In the genomic region with DNA sequence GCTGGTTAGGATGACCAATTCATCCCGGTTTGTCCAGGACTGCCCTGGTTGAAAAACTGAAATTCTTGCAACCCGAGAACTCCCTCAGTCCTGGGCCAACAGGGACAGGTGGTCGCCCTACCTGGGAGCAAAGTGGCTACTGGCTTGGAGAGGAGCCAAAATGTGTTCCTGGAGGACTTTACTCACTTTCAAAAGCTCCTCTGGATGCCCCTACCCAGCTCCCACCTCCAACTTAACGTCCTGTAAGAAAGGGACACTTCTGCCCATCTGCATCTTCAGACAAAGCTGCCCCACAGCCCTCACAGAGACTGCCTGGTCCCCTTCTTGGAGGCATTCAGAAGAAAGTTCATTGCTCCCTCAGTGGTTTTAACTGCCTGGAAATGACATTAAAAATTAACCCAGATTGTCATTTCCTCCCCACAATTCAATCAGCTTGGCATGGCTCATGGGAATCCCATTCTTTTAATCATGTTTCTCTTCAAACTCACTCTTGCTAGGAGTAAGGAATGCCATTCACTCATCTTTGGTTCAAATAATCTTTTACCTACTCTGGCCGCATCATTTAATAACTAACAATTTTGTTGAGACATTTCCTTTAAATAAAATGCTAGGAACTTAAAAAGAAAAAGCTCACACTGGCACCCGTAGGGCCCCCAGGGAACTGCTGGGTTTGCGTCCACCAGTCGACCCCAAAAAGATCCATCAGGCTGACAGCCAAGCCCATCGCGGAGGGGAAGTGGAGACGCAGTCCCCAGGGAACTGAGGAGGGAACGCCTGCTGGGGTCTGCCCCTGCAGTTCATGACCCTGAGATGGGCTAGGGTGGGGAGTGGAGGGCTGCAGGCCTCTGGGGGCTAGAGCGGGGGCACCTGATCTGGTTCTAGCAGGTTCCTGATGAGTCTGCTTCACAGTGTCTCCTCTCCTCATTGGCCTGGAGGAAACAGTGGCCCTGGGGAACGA, we compare ENCODE assay signal across 19 cellular contexts. TPM values are rescaled to one million over a fixed set of nuclear protein-coding genes. Genes with fewer than 3 reads are reported as not detected.
DNase-seq lines count a peak whose midpoint lies in the region; ATAC-seq and TF ChIP-seq lines count a peak whose summit lies in the region.
"Had no signal": no experiment of that assay in that cellular context is flagged by ENCODE, and none has a peak within 500 bp of the region (broad histone marks: within the 10 kb centered on the region; RNA-seq: fewer than 3 reads in every experiment).

No MANE protein-coding gene starts in this region.

- no peaks in the 10 kb centered on the region; the same call in 1 of the 2 replicates for H3K27me3 ChIP-seq in SK-N-SH (ENCODE audit: insufficient read depth)
- no peaks in the 10 kb centered on the region for H3K27me3 ChIP-seq in colonic mucosa
- no peaks in the 10 kb centered on the region for H3K27me3 ChIP-seq in vagina
- H3K27me3 ChIP-seq in Peyer's patch, result no peaks in the 10 kb centered on the region
- H3K27me3 ChIP-seq: breast epithelium, upper lobe of left lung had no signal

- H3K9me3 ChIP-seq in SK-N-SH, result no peaks in the 10 kb centered on the region
- no peaks in the 10 kb centered on the region for H3K9me3 ChIP-seq in colonic mucosa
- H3K9me3 ChIP-seq in vagina, result no peaks in the 10 kb centered on the region
- no peaks in the 10 kb centered on the region for H3K9me3 ChIP-seq in Peyer's patch
- H3K9me3 ChIP-seq: breast epithelium, upper lobe of left lung had no signal

- H2AFZ ChIP-seq in SK-N-SH (ENCODE audit: low read depth), result no peak overlapping the region
- H2AFZ ChIP-seq: parathyroid adenoma had no signal

- no peaks in the 10 kb centered on the region for H3F3A ChIP-seq in SK-N-SH (replicated peaks; ENCODE audit: insufficient read depth)

- H3K4me3 ChIP-seq in SK-N-SH (ENCODE audit: low read depth in 2 of 2, low read length in 1 of 2) (no peak overlapping the region), colonic mucosa (no peak overlapping the region), vagina (no peak overlapping the region), Peyer's patch (no peak overlapping the region)
- H3K4me3 ChIP-seq: breast epithelium, upper lobe of left lung had no signal

- DNase-seq in SK-N-SH (no peak), colonic mucosa (no peak), mesenteric fat pad (ENCODE audit: low spot score) (peak; percentile 82), vagina (ENCODE audit: extremely low spot score in 2 of 2) (no peak), Peyer's patch (no peak), AG08395 (ENCODE audit: low spot score) (no peak)
- DNase-seq: activated B cell treated with CpG ODN at 0.5 μM for 24 hours; EL; left cardiac atrium; NCI-H146; NK-92 treated with Interleukin-12 subunit alpha and Interleukin-12 subunit beta, amount 100 ng/mL, for 24 hours; upper lobe of left lung had no signal

- H3K9me2 ChIP-seq in SK-N-SH, result no peaks in the 10 kb centered on the region

- TF ChIP-seq POLR2A in vagina (IDR thresholded peaks at IDR 0.05) (no peak), Peyer's patch (IDR thresholded peaks at IDR 0.05) (no peak)

- H3K9ac ChIP-seq in SK-N-SH, result no peak overlapping the region
- peak overlapping the region in 1 of 2 donors; percentile 43 for H3K9ac ChIP-seq in colonic mucosa (ENCODE audit: low read depth in 2 of 2, low read length in 2 of 2)
- H3K9ac ChIP-seq: parathyroid adenoma had no signal

- 59% methylated on average over 13 of the region's 14 CpGs for whole genome bisulfite sequencing in SK-N-SH (ENCODE audit: low lambda C conversion rate)

- TF ChIP-seq EP300 in SK-N-SH (IDR thresholded peaks at IDR 0.05; ENCODE audit: borderline replicate concordance in 1 of 2, low read depth in 1 of 2, low read length in 1 of 2), result no peak

- CTCF ChIA-PET in SK-N-SH (lab: Yijun Ruan, JAX), result interaction anchor here (0.9 to 4.1 kb wide), 9 partner anchors 9 to 149 kb away, joined by 3 to 24 read pairs (median 3); no protein-coding TSS in a partner anchor

- H3K79me2 ChIP-seq in SK-N-SH (ENCODE audit: insufficient read depth), result no peaks in the 10 kb centered on the region
- H3K79me2 ChIP-seq: parathyroid adenoma had no signal

- no peak for TF ChIP-seq CTCF in SK-N-SH (IDR thresholded peaks at IDR 0.05)
- TF ChIP-seq CTCF in colonic mucosa (IDR thresholded peaks at IDR 0.05), result no peak
- no peak for TF ChIP-seq CTCF in vagina (IDR thresholded peaks at IDR 0.05)
- TF ChIP-seq CTCF in Peyer's patch (IDR thresholded peaks at IDR 0.05), result no peak

- no peaks in the 10 kb centered on the region for H4K20me1 ChIP-seq in SK-N-SH (ENCODE audit: insufficient read depth)

- no peak overlapping the region for H3K4me2 ChIP-seq in SK-N-SH

- TF ChIP-seq RAD21 in SK-N-SH (IDR thresholded peaks at IDR 0.05; ENCODE audit: low read length), result peak; percentile 19; the same call in 1 of the 2 replicates

- no peak overlapping the region for H3K27ac ChIP-seq in SK-N-SH (ENCODE audit: low read depth in 2 of 2, low read length in 1 of 2)
- peak overlapping the region; percentile 12 for H3K27ac ChIP-seq in colonic mucosa
- peak overlapping the region; percentile 25 for H3K27ac ChIP-seq in vagina
- H3K27ac ChIP-seq in Peyer's patch, result no peak overlapping the region
- H3K27ac ChIP-seq: breast epithelium, parathyroid adenoma, upper lobe of left lung had no signal

- ATAC-seq in SK-N-SH treated with all-trans-retinoic acid at 6 μM for 48 hours, result no peak
- no peak for ATAC-seq in GM21529 (IDR thresholded peaks at IDR 0.05; ENCODE audit: unreplicated experiment)
- ATAC-seq: activated CD8-positive, alpha-beta T cell treated with anti-CD3 and anti-CD28 coated beads for 36 hours; activated T-cell treated with anti-CD3 and anti-CD28 coated beads, Interleukin-2, amount 50 U/mL, for 72 hours; CD8-positive, alpha-beta T cell had no signal

- H3K36me3 ChIP-seq in SK-N-SH (replicated peaks in 1 of 2; ENCODE audit: control insufficient read depth in 1 of 2, insufficient read depth in 2 of 2, low read length in 1 of 2), result no peaks in the 10 kb centered on the region
- no peaks in the 10 kb centered on the region for H3K36me3 ChIP-seq in colonic mucosa
- H3K36me3 ChIP-seq in vagina, result no peaks in the 10 kb centered on the region
- no peaks in the 10 kb centered on the region for H3K36me3 ChIP-seq in Peyer's patch
- H3K36me3 ChIP-seq: breast epithelium, upper lobe of left lung had no signal

- POLR2A ChIA-PET in SK-N-SH (lab: Yijun Ruan, JAX), result no interaction called here

- intact Hi-C loops in colonic mucosa (cut with DNase I), result no loop called here
- intact Hi-C loops in vagina (cut with DNase I), result no loop called here

- peaks cover 0 to 4% of the 10 kb centered on the region in 2 experiments; a peak in 1 of 4 replicates for H3K4me1 ChIP-seq in SK-N-SH (ENCODE audit: control insufficient read depth in 1 of 2, insufficient read depth in 2 of 2, low read depth in 1 of 2, low read length in 1 of 2)
- H3K4me1 ChIP-seq in colonic mucosa, result peaks cover 15% of the 10 kb centered on the region
- H3K4me1 ChIP-seq in vagina, result peaks cover 36% of the 10 kb centered on the region
- peaks cover 0 to 10% (median 2%) of the 10 kb centered on the region in 4 donors for H3K4me1 ChIP-seq in Peyer's patch
- H3K4me1 ChIP-seq: breast epithelium, parathyroid adenoma, upper lobe of left lung had no signal

TF ChIP-seq in SK-N-SH, 30 proteins besides CTCF, POLR2A, EP300 and RAD21 (continues in another document):
- TF ChIP-seq EZH2phosphoT487 (IDR thresholded peaks at IDR 0.05; ENCODE audit: borderline replicate concordance, low read depth) (no peak), MXI1 (IDR thresholded peaks at IDR 0.05; ENCODE audit: low read depth, low read length) (no peak), SMC3 (IDR thresholded peaks at IDR 0.05; ENCODE audit: low read depth, low read length) (no peak), GATA2 (CRISPR knock-in tag; IDR thresholded peaks at IDR 0.05) (no peak), TAF1 (IDR thresholded peaks at IDR 0.05; ENCODE audit: borderline replicate concordance, low read depth, low read length) (no peak), JUND (IDR thresholded peaks at IDR 0.05) (no peak), CHD2 (IDR thresholded peaks at IDR 0.05; ENCODE audit: low read length, partially characterized antibody) (no peak), NFIC (IDR thresholded peaks at IDR 0.05; ENCODE audit: borderline replicate concordance) (no peak; the same call in 1 of the 2 replicates), NRF1 (IDR thresholded peaks at IDR 0.05; ENCODE audit: low read depth, low read length) (no peak), POLR2AphosphoS5 (IDR thresholded peaks at IDR 0.05; ENCODE audit: low read depth, low read length) (no peak), FOXM1 (IDR thresholded peaks at IDR 0.05; ENCODE audit: low read depth) (no peak), SIN3A (IDR thresholded peaks at IDR 0.05; ENCODE audit: borderline replicate concordance, low read depth, low read length) (no peak), MEF2A (IDR thresholded peaks at IDR 0.05; ENCODE audit: borderline replicate concordance, low read depth) (no peak)

TF ChIP-seq in SK-N-SH treated with all-trans-retinoic acid at 6 μM for 48 hours, 23 proteins besides CTCF, POLR2A, EP300 and RAD21:
- TF ChIP-seq ZNF565 (CRISPR knock-in tag; conservative IDR thresholded peaks at IDR 0.05; ENCODE audit: low read depth) (no peak), TOX (CRISPR knock-in tag; IDR thresholded peaks at IDR 0.05; ENCODE audit: borderline replicate concordance) (no peak)
TF ChIP-seq in SK-N-SH treated with all-trans-retinoic acid at 6 μM for 48 hours: peak in this region for 0.

RNA-seq across cellular contexts. Expression of a gene that starts 24.2 kb away (rescaled TPM):
- polyA plus RNA-seq in SK-N-SH (2012; rRNA removed), result 2.9 and 3.3 TPM in 2 replicates
- polyA plus RNA-seq in SK-N-SH (2012; cell fraction: cytosol; rRNA removed), result 2.3 and 2.7 TPM in 2 replicates
- polyA plus RNA-seq in SK-N-SH (2012; cell fraction: nucleus; rRNA removed), result 8.3 and 9.2 TPM in 2 replicates
- total RNA-seq in colonic mucosa (1 to 10 TPM; 6.2 to 7.0 TPM), mesenteric fat pad (86.9 TPM), vagina (28.7 TPM), Peyer's patch (10 to 100 TPM in 1 of 4 donors, 1 to 10 TPM in 3; 2.6 to 15.7 (median 6.8) TPM)

Comparison
In these comparisons a context has a peak if more than half of its experiments do, and no peak if none do; other contexts are left out.
1. H3K27ac ChIP-seq: peak in colonic mucosa (single experiment) and vagina (single experiment); none in SK-N-SH (0 of 2) and Peyer's patch (0 of 4).